ENCODE assay signal across 29 cellular contexts in genomic region chr16:35510701-35511100, GRCh38.
"Had no signal": no experiment of that assay in that cellular context is flagged by ENCODE, and none has a peak within 500 bp of the region (broad histone marks: within the 10 kb centered on the region; RNA-seq: fewer than 3 reads in every experiment).

No MANE protein-coding gene starts in this region.

- H3K9ac ChIP-seq: neural progenitor cell had no signal

- H3K4me3 Mint-ChIP-seq: activated naive CD8-positive, alpha-beta T cell; activated T-cell treated with anti-CD3 and anti-CD28 coated beads, Interleukin-2, amount 50 U/mL, for 24 hours; immature natural killer cell; neural progenitor cell; stimulated activated naive CD8-positive, alpha-beta T cell treated with anti-CD3 and anti-CD28 coated beads, Interleukin-15, Interleukin-2, amounts not matched to agents 100 ng/mL and 50 ng/mL, for 24 hours had no signal

- H3K27me3 ChIP-seq: adrenal gland, ascending aorta, brain microvascular endothelial cell, foreskin keratinocyte, left lung, neural progenitor cell, right lobe of liver, thyroid gland, upper lobe of right lung had no signal

- H3K27me3 Mint-ChIP-seq: activated naive CD8-positive, alpha-beta T cell; activated T-cell treated with anti-CD3 and anti-CD28 coated beads, Interleukin-2, amount 50 U/mL, for 24 hours; naive thymus-derived CD8-positive, alpha-beta T cell; stimulated activated naive CD8-positive, alpha-beta T cell treated with anti-CD3 and anti-CD28 coated beads, Interleukin-15, Interleukin-2, amounts not matched to agents 100 ng/mL and 50 ng/mL, for 24 hours had no signal

- H3K4me1 Mint-ChIP-seq: immature natural killer cell; naive thymus-derived CD8-positive, alpha-beta T cell; neural progenitor cell had no signal

- H3K4me3 ChIP-seq: adrenal gland, ascending aorta, left lung, lung, neural progenitor cell, right lobe of liver, skin epidermis, thyroid gland, upper lobe of right lung had no signal

- H3K4me1 ChIP-seq: adrenal gland, ascending aorta, foreskin keratinocyte, left lung, neural progenitor cell, right lobe of liver, thyroid gland, upper lobe of right lung had no signal

- H3K36me3 Mint-ChIP-seq: activated naive CD8-positive, alpha-beta T cell; immature natural killer cell; neural progenitor cell had no signal

- H3K9me3 ChIP-seq: adrenal gland, right lobe of liver, thyroid gland, upper lobe of right lung had no signal

- H3K4me2 ChIP-seq: neural progenitor cell had no signal

- ATAC-seq: foreskin keratinocyte; left lung; naive thymus-derived CD8-positive, alpha-beta T cell; right lobe of liver; upper lobe of right lung had no signal

- H3K27ac ChIP-seq: adrenal gland, ascending aorta, brain microvascular endothelial cell, foreskin keratinocyte, left lung, neural progenitor cell, right lobe of liver, skin epidermis, thyroid gland, upper lobe of right lung had no signal

- DNase-seq: activated CD4-positive, alpha-beta T cell treated with anti-CD3 and anti-CD28 coated beads, Interleukin-2, amount 50 U/mL, for 4 hours; activated CD8-positive, alpha-beta memory T cell treated with anti-CD3 and anti-CD28 coated beads for 24 hours; activated CD8-positive, alpha-beta memory T cell treated with anti-CD3 and anti-CD28 coated beads, Interleukin-2, amount 50 U/mL, for 4 hours; activated naive CD4-positive, alpha-beta T cell; activated T-cell treated with anti-CD3 and anti-CD28 coated beads, Interleukin-2, amount 50 U/mL, for 24 hours; adrenal gland; brain microvascular endothelial cell; central memory CD4-positive, alpha-beta T cell; dermis blood vessel endothelial cell; effector CD8-positive, alpha-beta T cell; erythroblast; immature natural killer cell; kidney glomerular epithelial cell; left lung; naive thymus-derived CD8-positive, alpha-beta T cell; posterior cingulate gyrus; right lobe of liver; stimulated activated CD4-positive, alpha-beta T cell treated with anti-CD3 and anti-CD28 coated beads, Interleukin-1b, Interleukin-23, amount 100 ng/mL, for 48 hours; substantia nigra; thyroid gland; upper lobe of right lung had no signal

- H3K27ac Mint-ChIP-seq: activated naive CD8-positive, alpha-beta T cell; activated T-cell treated with anti-CD3 and anti-CD28 coated beads, Interleukin-2, amount 50 U/mL, for 24 hours; activated T-helper 2 cell treated with anti-CD3 and anti-CD28 coated beads, Interferon-gamma antibody, Interleukin-2, Interleukin-4, amounts not matched to agents 10 μg/mL and 5 μg/mL and 100 μg/mL, durations not matched to agents 14 hours and 24 hours and 36 hours; immature natural killer cell; naive thymus-derived CD8-positive, alpha-beta T cell; neural progenitor cell; stimulated activated naive CD8-positive, alpha-beta T cell treated with anti-CD3 and anti-CD28 coated beads, Interleukin-15, Interleukin-2, amounts not matched to agents 100 ng/mL and 50 ng/mL, for 24 hours had no signal

- H2AFZ ChIP-seq: neural progenitor cell had no signal

- H3K36me3 ChIP-seq: adrenal gland, ascending aorta, brain microvascular endothelial cell, left lung, neural progenitor cell, right lobe of liver, thyroid gland, upper lobe of right lung had no signal
